10 cellular contexts compared by ENCODE assay signal in genomic region chr9:112173489-112174222, GRCh38. TPM values are rescaled to one million over a fixed set of nuclear protein-coding genes. Genes with fewer than 3 reads are reported as not detected.
DNase-seq lines count a peak whose midpoint lies in the region; ATAC-seq and TF ChIP-seq lines count a peak whose summit lies in the region.
"Had no signal": no experiment of that assay in that cellular context is flagged by ENCODE, and none has a peak within 500 bp of the region (broad histone marks: within the 10 kb centered on the region; RNA-seq: fewer than 3 reads in every experiment).

No MANE protein-coding gene starts in this region.

- DNase-seq in CD8-positive, alpha-beta memory T cell: no peak
- DNase-seq in MG63 (no peak), neural progenitor cell (ENCODE audit: low spot score) (no peak), HCEC 1CT (no peak), NCI-H226 (no peak)
- no peak for DNase-seq in effector memory CD4-positive, alpha-beta T cell
- DNase-seq: cortex of kidney, midbrain had no signal

- peaks cover 4 to 8% (median 5%) of the 10 kb centered on the region in 3 donors for H3K36me3 Mint-ChIP-seq in CD8-positive, alpha-beta memory T cell
- H3K36me3 Mint-ChIP-seq in neural progenitor cell: no peaks in the 10 kb centered on the region

- H3K4me2 ChIP-seq in neural progenitor cell: no peak overlapping the region

- peak overlapping the region; percentile 55 for H3K27ac ChIP-seq in CD8-positive, alpha-beta memory T cell (ENCODE audit: low read depth, low read length)
- no peak overlapping the region for H3K27ac ChIP-seq in effector memory CD4-positive, alpha-beta T cell (ENCODE audit: insufficient read depth, low read length, poor library complexity, severe bottlenecking)
- no peak overlapping the region for H3K27ac ChIP-seq in neural progenitor cell

- no peak overlapping the region for H2AFZ ChIP-seq in neural progenitor cell (replicated peaks)

- no peak for TF ChIP-seq CTCF in neural progenitor cell (IDR thresholded peaks at IDR 0.05)

- H3K36me3 ChIP-seq in CD8-positive, alpha-beta memory T cell (ENCODE audit: insufficient read depth, low read length): no peaks in the 10 kb centered on the region
- no peaks in the 10 kb centered on the region for H3K36me3 ChIP-seq in MG63
- H3K36me3 ChIP-seq in effector memory CD4-positive, alpha-beta T cell (ENCODE audit: control insufficient read depth, insufficient read depth, low read length): no peaks in the 10 kb centered on the region
- no peaks in the 10 kb centered on the region for H3K36me3 ChIP-seq in neural progenitor cell

- no peaks in the 10 kb centered on the region for H3K27me3 ChIP-seq in CD8-positive, alpha-beta memory T cell (ENCODE audit: insufficient read depth, low read length, poor library complexity, severe bottlenecking)
- H3K27me3 ChIP-seq in MG63: no peaks in the 10 kb centered on the region; the same call in 1 of the 2 replicates
- no peaks in the 10 kb centered on the region for H3K27me3 ChIP-seq in effector memory CD4-positive, alpha-beta T cell (replicated peaks; ENCODE audit: control insufficient read depth, insufficient read depth, low read length, poor library complexity, severe bottlenecking)
- peaks cover 49% of the 10 kb centered on the region for H3K27me3 ChIP-seq in neural progenitor cell

- POLR2A ChIA-PET in CD8-positive, alpha-beta memory T cell (lab: Charles Lee): interaction anchor here (1.0 to 3.7 kb wide), 2 partner anchors 9 to 159 kb away, joined by 4 to 33 read pairs; partner anchors contain the start of gene PTBP3

- H3K9me3 ChIP-seq in CD8-positive, alpha-beta memory T cell (ENCODE audit: low read length): no peaks in the 10 kb centered on the region
- no peaks in the 10 kb centered on the region for H3K9me3 ChIP-seq in MG63
- H3K9me3 ChIP-seq in effector memory CD4-positive, alpha-beta T cell (ENCODE audit: control insufficient read depth, low read length): no peaks in the 10 kb centered on the region
- no peaks in the 10 kb centered on the region for H3K9me3 ChIP-seq in neural progenitor cell (ENCODE audit: low read depth)

- H3K4me1 ChIP-seq in CD8-positive, alpha-beta memory T cell (ENCODE audit: insufficient read depth, low read length): peaks cover 65% of the 10 kb centered on the region
- H3K4me1 ChIP-seq in effector memory CD4-positive, alpha-beta T cell (ENCODE audit: control insufficient read depth, insufficient read depth, low read length, poor library complexity, severe bottlenecking): peaks cover 43% of the 10 kb centered on the region
- peaks cover 5% of the 10 kb centered on the region for H3K4me1 ChIP-seq in neural progenitor cell

- no peak overlapping the region for H3K9ac ChIP-seq in neural progenitor cell

- no peaks in the 10 kb centered on the region for H3K79me2 ChIP-seq in neural progenitor cell (ENCODE audit: low read depth)

- H3K27ac Mint-ChIP-seq in CD8-positive, alpha-beta memory T cell: peak overlapping the region; percentile 43 to 97 (median 92)
- no peak overlapping the region for H3K27ac Mint-ChIP-seq in neural progenitor cell

- H3K4me3 Mint-ChIP-seq in CD8-positive, alpha-beta memory T cell: peak overlapping the region; percentile 87 to 95 (median 91)
- peak overlapping the region; percentile 89 for H3K4me3 Mint-ChIP-seq in neural progenitor cell

- ATAC-seq in HG02642 (IDR thresholded peaks at IDR 0.05; ENCODE audit: poor library complexity, unreplicated experiment) (no peak), GM21619 (IDR thresholded peaks at IDR 0.05; ENCODE audit: unreplicated experiment) (no peak)

- no peaks in the 10 kb centered on the region for H4K20me1 ChIP-seq in neural progenitor cell (ENCODE audit: low read depth)

- peaks cover 0 to 2% of the 10 kb centered on the region in 2 donors for H3K27me3 Mint-ChIP-seq in CD8-positive, alpha-beta memory T cell
- peaks cover 29% of the 10 kb centered on the region for H3K27me3 Mint-ChIP-seq in neural progenitor cell (ENCODE audit: insufficient read depth, low read depth)

- H3F3A ChIP-seq in neural progenitor cell (ENCODE audit: low read depth): peaks cover 4% of the 10 kb centered on the region

- peaks cover 76 to 93% (median 89%) of the 10 kb centered on the region in 3 donors for H3K4me1 Mint-ChIP-seq in CD8-positive, alpha-beta memory T cell
- H3K4me1 Mint-ChIP-seq in neural progenitor cell: peaks cover 17% of the 10 kb centered on the region

- no peaks in the 10 kb centered on the region for H3K9me3 Mint-ChIP-seq in CD8-positive, alpha-beta memory T cell
- H3K9me3 Mint-ChIP-seq in neural progenitor cell: no peaks in the 10 kb centered on the region

- H3K4me3 ChIP-seq in CD8-positive, alpha-beta memory T cell (ENCODE audit: low read length): peak overlapping the region; percentile 81
- H3K4me3 ChIP-seq in MG63: peak overlapping the region; percentile 44
- H3K4me3 ChIP-seq in effector memory CD4-positive, alpha-beta T cell (ENCODE audit: insufficient read depth, low read depth, low read length, poor library complexity, severe bottlenecking): peak overlapping the region; percentile 42
- no peak overlapping the region for H3K4me3 ChIP-seq in neural progenitor cell

- CTCF ChIA-PET in CD8-positive, alpha-beta memory T cell (lab: Charles Lee): interaction anchor here (1.0 to 2.1 kb wide), 3 partner anchors 15 to 61 kb away, joined by 3 to 7 read pairs (median 6); no protein-coding TSS in a partner anchor

RNA-seq across cellular contexts. Expression of gene SUSD1, which starts 1.4 kb away (rescaled TPM):
- 1 to 10 TPM; 5.0 to 5.3 TPM for total RNA-seq in CD8-positive, alpha-beta memory T cell
- 18.1 TPM for polyA plus RNA-seq in CD8-positive, alpha-beta memory T cell
- total RNA-seq in MG63 (2014; rRNA removed; shearing (Covaris generic); ENCODE audit: low replicate concordance): 0.99 and 3.3 TPM in 2 replicates
- total RNA-seq in neural progenitor cell (ENCODE audit: low replicate concordance): 7.9 and 12.0 TPM in 2 replicates
